ENCODE assay signal across 12 cellular contexts in genomic region chr3:58494107-58494506, GRCh38. TPM values are rescaled to one million over a fixed set of nuclear protein-coding genes. Genes with fewer than 3 reads are reported as not detected.
A peak's percentile ranks its signal among the peaks of the same experiment; 100 is the strongest.
DNase-seq lines count a peak whose midpoint lies in the region; ATAC-seq and TF ChIP-seq lines count a peak whose summit lies in the region.
"Had no signal": no experiment of that assay in that cellular context is flagged by ENCODE, and none has a peak within 500 bp of the region (broad histone marks: within the 10 kb centered on the region; RNA-seq: fewer than 3 reads in every experiment).

No MANE protein-coding gene starts in this region.

- no peak overlapping the region for H3K4me3 ChIP-seq in Caco-2 (ENCODE audit: low read depth, low read length)
- H3K4me3 ChIP-seq in HUES6 (ENCODE audit: low read depth, low read length): peak overlapping the region; percentile 77

- TF ChIP-seq CTCF in Caco-2 (IDR thresholded peaks at IDR 0.05; ENCODE audit: insufficient read depth in 1 of 2, low read depth in 1 of 2, low read length in 1 of 2, severe bottlenecking in 1 of 2, unreplicated experiment in 1 of 2) (no peak), nephron progenitor cell (IDR thresholded peaks at IDR 0.05) (no peak)

- H3K36me3 Mint-ChIP-seq in Caco-2 (ENCODE audit: insufficient read depth, unreplicated experiment) (peaks cover 8% of the 10 kb centered on the region), nephron progenitor cell (ENCODE audit: low read depth) (peaks cover 8% of the 10 kb centered on the region)
- H3K36me3 Mint-ChIP-seq in dendritic cell treated with granulocyte-macrophage colony-stimulating factor and Interleukin-4, amounts not matched to agents 40 ng/mL and 50 ng/mL, for 4 days (ENCODE audit: low read depth): peaks cover 25% of the 10 kb centered on the region

- H3K27me3 ChIP-seq in Caco-2 (replicated peaks; ENCODE audit: control insufficient read depth, insufficient read depth, low read length): no peaks in the 10 kb centered on the region
- H3K27me3 ChIP-seq in HUES6 (ENCODE audit: control insufficient read depth, insufficient read depth, low read length): no peaks in the 10 kb centered on the region

- peaks cover 7% of the 10 kb centered on the region for H3K4me1 Mint-ChIP-seq in Caco-2 (ENCODE audit: low read depth, unreplicated experiment)
- H3K4me1 Mint-ChIP-seq in dendritic cell treated with granulocyte-macrophage colony-stimulating factor and Interleukin-4, amounts not matched to agents 40 ng/mL and 50 ng/mL, for 4 days (ENCODE audit: low read depth): peaks cover 65% of the 10 kb centered on the region
- peaks cover 74% of the 10 kb centered on the region for H3K4me1 Mint-ChIP-seq in nephron progenitor cell

- H3K4me1 ChIP-seq in Caco-2 (peaks cover 20% of the 10 kb centered on the region), HUES6 (ENCODE audit: control insufficient read depth, insufficient read depth, low read length) (peaks cover 49% of the 10 kb centered on the region)

- H3K4me3 Mint-ChIP-seq in Caco-2 (ENCODE audit: unreplicated experiment) (peak overlapping the region; percentile 94), nephron progenitor cell (peak overlapping the region; percentile 91)
- H3K4me3 Mint-ChIP-seq in dendritic cell treated with granulocyte-macrophage colony-stimulating factor and Interleukin-4, amounts not matched to agents 40 ng/mL and 50 ng/mL, for 4 days: peak overlapping the region; percentile 32

- DNase-seq in Caco-2 (no peak), nephron progenitor cell (no peak)
- no peak for DNase-seq in stimulated activated CD4-positive, alpha-beta T cell treated with anti-CD3 and anti-CD28 coated beads, Interleukin-4, amount 100 ng/mL, for 4 hours
- DNase-seq: DMS79, left ventricle myocardium superior, SHP77 treated with DMSO at 0.1 percent for 48 hours had no signal

- intact Hi-C loops in Caco-2 (cut with micrococcal nuclease; ENCODE audit: unreplicated experiment): no loop called here
- intact Hi-C loops in dendritic cell treated with granulocyte-macrophage colony-stimulating factor and Interleukin-4, amounts not matched to agents 40 ng/mL and 50 ng/mL, for 4 days (cut with micrococcal nuclease): loop anchor here (5.0 kb wide), 1 partner anchor 177 kb away; no protein-coding TSS in a partner anchor

- CTCF ChIA-PET in Caco-2 (lab: Charles Lee): interaction anchor here (1.1 kb wide), 1 partner anchor 38 kb away, joined by 3 read pairs; no protein-coding TSS in a partner anchor

- H3K9me3 ChIP-seq in Caco-2 (no peaks in the 10 kb centered on the region), HUES6 (ENCODE audit: control insufficient read depth, insufficient read depth, low read depth, low read length) (no peaks in the 10 kb centered on the region)

- H3K36me3 ChIP-seq in Caco-2 (ENCODE audit: control insufficient read depth, insufficient read depth, low read length): no peaks in the 10 kb centered on the region
- peaks cover 1% of the 10 kb centered on the region; the same call in 1 of the 2 replicates for H3K36me3 ChIP-seq in HUES6 (ENCODE audit: control insufficient read depth, insufficient read depth, low read length)

- POLR2A ChIA-PET in Caco-2 (lab: Charles Lee): no interaction called here

- peak overlapping the region; percentile 47 for H3K9ac ChIP-seq in HUES6 (ENCODE audit: low read length)

- H3K27ac Mint-ChIP-seq in Caco-2 (ENCODE audit: unreplicated experiment) (no peak overlapping the region), nephron progenitor cell (no peak overlapping the region)
- H3K27ac Mint-ChIP-seq in dendritic cell treated with granulocyte-macrophage colony-stimulating factor and Interleukin-4, amounts not matched to agents 40 ng/mL and 50 ng/mL, for 4 days: no peak overlapping the region

- ATAC-seq in HG03439 (IDR thresholded peaks at IDR 0.05; ENCODE audit: unreplicated experiment) (no peak), HG02798 (IDR thresholded peaks at IDR 0.05; ENCODE audit: poor library complexity, unreplicated experiment) (no peak), GM18870 (IDR thresholded peaks at IDR 0.05; ENCODE audit: unreplicated experiment) (no peak)
- ATAC-seq: left ventricle myocardium superior had no signal

- H3K9me3 Mint-ChIP-seq in Caco-2 (ENCODE audit: unreplicated experiment): no peaks in the 10 kb centered on the region
- H3K9me3 Mint-ChIP-seq in dendritic cell treated with granulocyte-macrophage colony-stimulating factor and Interleukin-4, amounts not matched to agents 40 ng/mL and 50 ng/mL, for 4 days: no peaks in the 10 kb centered on the region
- H3K9me3 Mint-ChIP-seq in nephron progenitor cell: no peaks in the 10 kb centered on the region

- no TSS peak for BruUV-seq in Caco-2 (replicated peaks; lab: Mats Ljungman, UMichigan)

- no peak overlapping the region for H3K27ac ChIP-seq in HUES6 (ENCODE audit: low read depth, low read length)
- H3K27ac ChIP-seq: skin epidermis had no signal

- H3K27me3 Mint-ChIP-seq in Caco-2 (ENCODE audit: insufficient read depth, unreplicated experiment) (no peaks in the 10 kb centered on the region), nephron progenitor cell (ENCODE audit: low read depth, poor library complexity) (peaks cover 4% of the 10 kb centered on the region)
- H3K27me3 Mint-ChIP-seq in dendritic cell treated with granulocyte-macrophage colony-stimulating factor and Interleukin-4, amounts not matched to agents 40 ng/mL and 50 ng/mL, for 4 days: no peaks in the 10 kb centered on the region

RNA-seq across cellular contexts. Expression of gene KCTD6, which starts 2.2 kb away (rescaled TPM):
- 9.2 and 9.8 TPM in 2 replicates for total RNA-seq in Caco-2 (2022)

RNA-seq across cellular contexts. Expression of gene ACOX2, which starts 42.9 kb away (rescaled TPM):
- total RNA-seq in Caco-2 (2022): 9.1 and 9.5 TPM in 2 replicates

Comparison
In these comparisons a context has a peak if more than half of its experiments do, and no peak if none do; other contexts are left out.
1. H3K4me3 Mint-ChIP-seq: peak in every context shown above with its lines; median percentile 94 in Caco-2; 91 in nephron progenitor cell; 32 in dendritic cell treated with granulocyte-macrophage colony-stimulating factor and Interleukin-4, amounts not matched to agents 40 ng/mL and 50 ng/mL, for 4 days.